ENCODE assay signal across 1 cellular context in the genomic region with DNA sequence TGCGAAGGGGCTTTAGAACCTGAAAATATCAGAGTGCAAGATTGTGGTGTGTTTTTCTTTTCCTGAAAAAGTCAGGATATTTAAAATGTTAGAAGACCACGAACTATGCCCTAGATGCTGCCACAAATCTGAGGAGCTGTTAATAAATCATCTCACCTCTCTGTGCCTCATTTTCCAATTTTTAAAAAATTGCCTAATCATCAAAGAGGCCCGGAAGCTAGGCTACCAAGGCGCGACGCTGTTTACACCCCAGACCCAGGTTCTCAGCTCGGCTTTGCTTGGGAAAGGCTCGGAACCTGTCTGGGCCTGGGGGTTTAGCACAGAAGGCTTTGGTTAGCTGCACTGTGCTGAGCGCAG.
TF ChIP-seq lines count a peak whose summit lies in the region.

No MANE protein-coding gene starts in this region.

TF ChIP-seq in IMR-90, 13 proteins besides CTCF, POLR2A, EP300 and RAD21 (continued from another document):
- TF ChIP-seq MAZ (IDR thresholded peaks at IDR 0.05; ENCODE audit: borderline replicate concordance, low read depth, low read length) (no peak), NFE2L2 (IDR thresholded peaks at IDR 0.05; ENCODE audit: low read depth, low read length) (no peak), CHD1 (IDR thresholded peaks at IDR 0.05; ENCODE audit: low read depth, low read length) (no peak), RFX5 (IDR thresholded peaks at IDR 0.05; ENCODE audit: low read depth, low read length) (no peak), BHLHE40 (IDR thresholded peaks at IDR 0.05; ENCODE audit: low read depth, low read length) (no peak)
- TF ChIP-seq, protein P1, sequence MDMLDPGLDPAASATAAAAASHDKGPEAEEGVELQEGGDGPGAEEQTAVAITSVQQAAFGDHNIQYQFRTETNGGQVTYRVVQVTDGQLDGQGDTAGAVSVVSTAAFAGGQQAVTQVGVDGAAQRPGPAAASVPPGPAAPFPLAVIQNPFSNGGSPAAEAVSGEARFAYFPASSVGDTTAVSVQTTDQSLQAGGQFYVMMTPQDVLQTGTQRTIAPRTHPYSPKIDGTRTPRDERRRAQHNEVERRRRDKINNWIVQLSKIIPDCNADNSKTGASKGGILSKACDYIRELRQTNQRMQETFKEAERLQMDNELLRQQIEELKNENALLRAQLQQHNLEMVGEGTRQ (IDR thresholded peaks at IDR 0.05; ENCODE audit: low read depth, low read length), result no peak
- TF ChIP-seq, protein P2, sequence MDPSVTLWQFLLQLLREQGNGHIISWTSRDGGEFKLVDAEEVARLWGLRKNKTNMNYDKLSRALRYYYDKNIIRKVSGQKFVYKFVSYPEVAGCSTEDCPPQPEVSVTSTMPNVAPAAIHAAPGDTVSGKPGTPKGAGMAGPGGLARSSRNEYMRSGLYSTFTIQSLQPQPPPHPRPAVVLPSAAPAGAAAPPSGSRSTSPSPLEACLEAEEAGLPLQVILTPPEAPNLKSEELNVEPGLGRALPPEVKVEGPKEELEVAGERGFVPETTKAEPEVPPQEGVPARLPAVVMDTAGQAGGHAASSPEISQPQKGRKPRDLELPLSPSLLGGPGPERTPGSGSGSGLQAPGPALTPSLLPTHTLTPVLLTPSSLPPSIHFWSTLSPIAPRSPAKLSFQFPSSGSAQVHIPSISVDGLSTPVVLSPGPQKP (IDR thresholded peaks at IDR 0.05; ENCODE audit: borderline replicate concordance, low read depth, low read length), result no peak
